In genomic region chr1:80529546-80529945, GRCh38 we compare ENCODE assay signal across 11 cellular contexts.
"Had no signal": no experiment of that assay in that cellular context is flagged by ENCODE, and none has a peak within 500 bp of the region (broad histone marks: within the 10 kb centered on the region; RNA-seq: fewer than 3 reads in every experiment).

No MANE protein-coding gene starts in this region.

- H3K4me3 ChIP-seq: GM23248, GM23338, HAP-1 had no signal

- H3K27ac Mint-ChIP-seq: GM23338, H9, HFFc6 had no signal

- H3K9me3 ChIP-seq: HAP-1 had no signal

- H3K4me3 Mint-ChIP-seq: GM23338, H9, HFFc6 had no signal

- ATAC-seq: GM23338, HCT116 had no signal

- H3K4me2 ChIP-seq: GM23338 had no signal

- H3K36me3 ChIP-seq: HAP-1 had no signal

- H2AFZ ChIP-seq: GM23248, GM23338 had no signal

- DNase-seq: GM23248, GOT3, H7, H9, HCEC 1CT, HFFc6 had no signal

- H3K9ac ChIP-seq: GM23248 had no signal

- FAIRE-seq: H1, H54 had no signal

- H3K9me3 Mint-ChIP-seq: GM23338, H9 had no signal

- H3K27ac ChIP-seq: GM23248 had no signal
